9 cellular contexts compared by ENCODE assay signal in genomic region chr13:36131215-36131930, GRCh38. TPM values are rescaled to one million over a fixed set of nuclear protein-coding genes. Genes with fewer than 3 reads are reported as not detected.
DNase-seq lines count a peak whose midpoint lies in the region; ATAC-seq and TF ChIP-seq lines count a peak whose summit lies in the region.
"Had no signal": no experiment of that assay in that cellular context is flagged by ENCODE, and none has a peak within 500 bp of the region (broad histone marks: within the 10 kb centered on the region; RNA-seq: fewer than 3 reads in every experiment).

DCLK1 (minus strand) TSS chr13:36131382.

- peak within 1 kb of the TSS; percentile 32 for H3K9ac ChIP-seq in iPS-18a (ENCODE audit: low read length)
- no peak within 1 kb of the TSS for H3K9ac ChIP-seq in smooth muscle cell (ENCODE audit: low read depth)
- H3K9ac ChIP-seq: BLaER1 treated with 17β-estradiol and CSF1 and Interleukin-3, amounts not matched to agents 10 nM and 100 nM had no signal

- H3K4me1 Mint-ChIP-seq in brain, result peaks cover 66% of the 10 kb centered on the region

- H3K36me3 ChIP-seq in iPS-18a (ENCODE audit: control insufficient read depth, low read depth, low read length), result no peaks in the 10 kb centered on the region
- H3K36me3 ChIP-seq in smooth muscle cell (ENCODE audit: low read depth), result no peaks in the 10 kb centered on the region
- H3K36me3 ChIP-seq: BLaER1 treated with 17β-estradiol and CSF1 and Interleukin-3, amounts not matched to agents 10 nM and 100 nM had no signal

- DNase-seq in NCI-H2081 (lab: John Stamatoyannopoulos, UW), result peak; percentile 64 to 74
- no peak for DNase-seq in NCI-H2081 treated with DMSO at 0.1 percent for 48 hours (lab: John Stamatoyannopoulos, UW)
- DNase-seq in smooth muscle cell (lab: John Stamatoyannopoulos, UW; ENCODE audit: unreplicated experiment), result no peak
- DNase-seq in HuH-7.5 (ENCODE audit: low spot score), result no peak
- no peak for DNase-seq in NCI-H446 treated with DMSO at 0.1 percent for 48 hours (lab: John Stamatoyannopoulos, UW)

- H3K36me3 Mint-ChIP-seq in brain, result peaks cover 22% of the 10 kb centered on the region

- H3K27me3 ChIP-seq in iPS-18a (ENCODE audit: control insufficient read depth, insufficient read depth, low read length) (peaks cover 55% of the 10 kb centered on the region), smooth muscle cell (ENCODE audit: low read depth) (peaks cover 76% of the 10 kb centered on the region)
- H3K27me3 ChIP-seq: BLaER1 treated with 17β-estradiol and CSF1 and Interleukin-3, amounts not matched to agents 10 nM and 100 nM had no signal

- 17% methylated on average over 21 of the region's 48 CpGs for WGBS in smooth muscle cell (ENCODE audit: low lambda C conversion rate)

- H3K4me1 ChIP-seq in iPS-18a (ENCODE audit: control insufficient read depth, low read depth, low read length), result peaks cover 4% of the 10 kb centered on the region
- no peaks in the 10 kb centered on the region for H3K4me1 ChIP-seq in smooth muscle cell (ENCODE audit: low read depth)

- H3K4me3 ChIP-seq in iPS-18a (ENCODE audit: low read length) (peak within 1 kb of the TSS; percentile 75), smooth muscle cell (peak within 1 kb of the TSS; percentile 50)
- H3K4me3 ChIP-seq: BLaER1 treated with 17β-estradiol and CSF1 and Interleukin-3, amounts not matched to agents 10 nM and 100 nM had no signal

- peaks cover 15% of the 10 kb centered on the region for H3K27me3 Mint-ChIP-seq in brain

- H3K4me2 ChIP-seq in smooth muscle cell, result peak within 1 kb of the TSS; percentile 91
- H3K4me2 ChIP-seq: BLaER1 treated with 17β-estradiol and CSF1 and Interleukin-3, amounts not matched to agents 10 nM and 100 nM had no signal

- no peaks in the 10 kb centered on the region for H3F3A ChIP-seq in smooth muscle cell (ENCODE audit: low read depth)

- H4K20me1 ChIP-seq in smooth muscle cell (ENCODE audit: low read depth), result no peaks in the 10 kb centered on the region
- H4K20me1 ChIP-seq: BLaER1 treated with 17β-estradiol and CSF1 and Interleukin-3, amounts not matched to agents 10 nM and 100 nM had no signal

- ATAC-seq in GM18519 (IDR thresholded peaks at IDR 0.05; ENCODE audit: low FRiP score, unreplicated experiment), result no peak

- H3K27ac ChIP-seq in iPS-18a (ENCODE audit: low read length), result no peak within 1 kb of the TSS
- H3K27ac ChIP-seq in smooth muscle cell (ENCODE audit: low read depth), result no peak within 1 kb of the TSS
- H3K27ac ChIP-seq: BLaER1 treated with 17β-estradiol and CSF1 and Interleukin-3, amounts not matched to agents 10 nM and 100 nM had no signal

- H3K27ac Mint-ChIP-seq in brain, result peak within 1 kb of the TSS; percentile 96 to 99 (median 98)

- peak within 1 kb of the TSS; percentile 93 to 99 (median 96) for H3K4me3 Mint-ChIP-seq in brain

- peaks cover 0 to 6% (median 2%) of the 10 kb centered on the region in 5 experiments for H3K9me3 Mint-ChIP-seq in brain

- H2AFZ ChIP-seq in smooth muscle cell (ENCODE audit: low read depth), result peak within 1 kb of the TSS; percentile 63

- H3K9me3 ChIP-seq in iPS-18a (ENCODE audit: control insufficient read depth, low read depth, low read length), result no peaks in the 10 kb centered on the region
- H3K9me3 ChIP-seq in smooth muscle cell (replicated peaks; ENCODE audit: low read depth), result no peaks in the 10 kb centered on the region

- H3K79me2 ChIP-seq in smooth muscle cell (ENCODE audit: low read depth), result no peaks in the 10 kb centered on the region

- TF ChIP-seq CTCF in brain (conservative IDR thresholded peaks at IDR 0.05) (no peak), smooth muscle cell (IDR thresholded peaks at IDR 0.05; ENCODE audit: borderline replicate concordance, insufficient read depth, poor library complexity, severe bottlenecking) (no peak)

RNA-seq across cellular contexts. Expression of gene DCLK1, which starts in this region (rescaled TPM):
- 12.6 TPM for polyA plus RNA-seq in brain (ENCODE audit: insufficient read depth, low read depth, low replicate concordance)
- total RNA-seq in smooth muscle cell, result 0.31 and 0.72 TPM in 2 replicates
- not detected in 2 replicates for polyA plus RNA-seq in smooth muscle cell

Comparison
In these comparisons a context has a peak if more than half of its experiments do, and no peak if none do; other contexts are left out.
1. RNA of gene DCLK1 (polyA plus RNA-seq): 12.6 TPM in brain (single experiment); not detected in smooth muscle cell; every median in the first group is over 10 times any median in the second.
2. DNase-seq: peak in NCI-H2081 (2 of 2); none in NCI-H2081 treated with DMSO at 0.1 percent for 48 hours (single experiment), smooth muscle cell (single experiment), HuH-7.5 (single experiment) and NCI-H446 treated with DMSO at 0.1 percent for 48 hours (single experiment).